In genomic region chr15:89462198-89462912, GRCh38 we compare ENCODE assay signal across 10 cellular contexts. TPM values are rescaled to one million over a fixed set of nuclear protein-coding genes. Genes with fewer than 3 reads are reported as not detected.
DNase-seq lines count a peak whose midpoint lies in the region; ATAC-seq and TF ChIP-seq lines count a peak whose summit lies in the region.
"Had no signal": no experiment of that assay in that cellular context is flagged by ENCODE, and none has a peak within 500 bp of the region (broad histone marks: within the 10 kb centered on the region; RNA-seq: fewer than 3 reads in every experiment).

No MANE protein-coding gene starts in this region.

- H3K4me3 ChIP-seq in GM12865 (ENCODE audit: low read depth, low read length) (no peak overlapping the region), NB4 (ENCODE audit: low read depth, low read length) (no peak overlapping the region), astrocyte of the spinal cord (ENCODE audit: low read depth, low read length) (no peak overlapping the region), hepatocyte (no peak overlapping the region)

- 87% methylated on average over 9 of the region's 9 CpGs for WGBS in hepatocyte (ENCODE audit: low lambda C conversion rate, missing lambda C conversion rate)

- peak; percentile 29 for DNase-seq in GM12865 (ENCODE audit: low read depth)
- DNase-seq in NB4 (ENCODE audit: low read depth): peak; percentile 72
- peak; percentile 6 for DNase-seq in astrocyte of the spinal cord (ENCODE audit: low read depth, low spot score)
- peak; percentile 21 for DNase-seq in myocyte (ENCODE audit: low read depth)
- DNase-seq in hepatocyte (ENCODE audit: low spot score): no peak
- DNase-seq: GOT3; stimulated activated CD4-positive, alpha-beta T cell treated with anti-CD3 and anti-CD28 coated beads, Interleukin-4, amount 100 ng/mL, for 1 hour had no signal

- H3K36me3 ChIP-seq in hepatocyte (replicated peaks; ENCODE audit: insufficient read depth, low read depth): no peaks in the 10 kb centered on the region

- no peaks in the 10 kb centered on the region for H3K9me3 ChIP-seq in hepatocyte (ENCODE audit: low read depth)

- no peak overlapping the region for H2AFZ ChIP-seq in hepatocyte

- H3K27me3 ChIP-seq in hepatocyte: no peaks in the 10 kb centered on the region

- H4K20me1 ChIP-seq in hepatocyte (ENCODE audit: insufficient read depth, poor library complexity, severe bottlenecking): no peaks in the 10 kb centered on the region

- no peaks in the 10 kb centered on the region for H3K4me1 ChIP-seq in hepatocyte (ENCODE audit: insufficient read depth)

- no peak overlapping the region for H3K4me2 ChIP-seq in hepatocyte

- H3K79me2 ChIP-seq in hepatocyte: no peaks in the 10 kb centered on the region

- H3K9me2 ChIP-seq in hepatocyte (replicated peaks; ENCODE audit: insufficient read depth): no peaks in the 10 kb centered on the region

- in situ Hi-C loops in astrocyte of the spinal cord (cut with HindIII; ENCODE audit: low sequenced_read_pairs): no loop called here

- peak; percentile 35 for TF ChIP-seq POLR2A in NB4 (IDR thresholded peaks at IDR 0.05; ENCODE audit: extremely low read depth, insufficient read length)

- no peak for TF ChIP-seq CTCF in GM12865 (IDR thresholded peaks at IDR 0.05; ENCODE audit: insufficient read depth, low read depth, low read length, missing control alignments)
- no peak for TF ChIP-seq CTCF in NB4 (IDR thresholded peaks at IDR 0.05; ENCODE audit: low read depth, low read length)
- no peak for TF ChIP-seq CTCF in astrocyte of the spinal cord (IDR thresholded peaks at IDR 0.05; ENCODE audit: low read depth, low read length)
- no peak for TF ChIP-seq CTCF in hepatocyte (IDR thresholded peaks at IDR 0.05; ENCODE audit: poor library complexity)

- no peak for ATAC-seq in HG02571 (IDR thresholded peaks at IDR 0.05; ENCODE audit: unreplicated experiment)
- no peak for ATAC-seq in GM21528 (IDR thresholded peaks at IDR 0.05; ENCODE audit: low FRiP score, unreplicated experiment)

- no peak overlapping the region for H3K27ac ChIP-seq in hepatocyte

RNA-seq across cellular contexts. Expression of gene RHCG, which starts 34.0 kb away (rescaled TPM):
- not detected in 2 replicates for total RNA-seq in myocyte
- polyA plus RNA-seq in myocyte (2012): not detected
- total RNA-seq in hepatocyte: 1.1 and 3.1 TPM in 2 replicates
- 1.7 and 4.1 TPM in 2 replicates for polyA plus RNA-seq in hepatocyte
- total RNA-seq: activated T-helper 2 cell treated with anti-CD3 and anti-CD28 coated beads, Interferon-gamma antibody, Interleukin-2, Interleukin-4, amounts not matched to agents 10 μg/mL and 5 μg/mL and 100 μg/mL, durations not matched to agents 14 hours and 24 hours and 36 hours had no signal
